Comparison of ENCODE assay signal across 1 cellular context in the genomic region with DNA sequence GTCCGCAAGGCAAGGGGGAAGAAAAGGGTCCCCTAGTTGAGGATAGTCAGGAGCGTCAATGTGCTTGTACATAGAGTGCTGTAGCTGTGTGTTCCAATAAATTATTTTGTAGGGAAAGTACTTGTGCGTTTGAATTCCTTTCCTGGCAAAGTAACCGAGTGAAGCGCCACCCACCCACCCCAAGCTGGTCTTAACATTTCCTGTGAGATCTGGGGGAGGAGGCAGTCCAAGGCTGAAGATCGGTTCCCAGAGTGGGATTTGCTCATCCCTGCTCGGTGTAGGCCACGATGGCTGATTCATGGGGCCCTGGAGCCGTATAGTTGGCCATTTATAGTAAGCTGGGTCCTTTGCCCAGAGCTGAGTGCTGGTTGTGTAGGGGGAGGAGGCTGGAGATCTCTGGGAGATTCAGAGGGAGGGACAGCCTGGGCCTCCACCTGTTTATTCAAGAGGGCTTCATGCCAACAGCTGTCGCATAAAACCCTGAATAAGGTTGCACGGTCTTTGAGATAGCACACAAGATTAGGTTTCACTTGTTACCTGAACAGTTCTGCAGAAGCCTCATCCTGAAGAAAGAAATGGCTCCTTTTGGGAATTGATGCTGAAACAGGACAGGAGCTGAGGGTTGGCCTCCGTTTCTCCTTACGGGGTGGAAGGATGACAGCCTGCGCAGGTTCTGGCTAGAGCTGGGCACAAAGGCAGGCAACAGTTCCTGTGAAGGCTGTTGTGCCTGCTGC.
TF ChIP-seq lines count a peak whose summit lies in the region.

No MANE protein-coding gene starts in this region.

TF ChIP-seq in K562, 482 proteins besides CTCF, POLR2A, EP300 and RAD21 (continued from another document and continues in another):
- TF ChIP-seq, protein P1, sequence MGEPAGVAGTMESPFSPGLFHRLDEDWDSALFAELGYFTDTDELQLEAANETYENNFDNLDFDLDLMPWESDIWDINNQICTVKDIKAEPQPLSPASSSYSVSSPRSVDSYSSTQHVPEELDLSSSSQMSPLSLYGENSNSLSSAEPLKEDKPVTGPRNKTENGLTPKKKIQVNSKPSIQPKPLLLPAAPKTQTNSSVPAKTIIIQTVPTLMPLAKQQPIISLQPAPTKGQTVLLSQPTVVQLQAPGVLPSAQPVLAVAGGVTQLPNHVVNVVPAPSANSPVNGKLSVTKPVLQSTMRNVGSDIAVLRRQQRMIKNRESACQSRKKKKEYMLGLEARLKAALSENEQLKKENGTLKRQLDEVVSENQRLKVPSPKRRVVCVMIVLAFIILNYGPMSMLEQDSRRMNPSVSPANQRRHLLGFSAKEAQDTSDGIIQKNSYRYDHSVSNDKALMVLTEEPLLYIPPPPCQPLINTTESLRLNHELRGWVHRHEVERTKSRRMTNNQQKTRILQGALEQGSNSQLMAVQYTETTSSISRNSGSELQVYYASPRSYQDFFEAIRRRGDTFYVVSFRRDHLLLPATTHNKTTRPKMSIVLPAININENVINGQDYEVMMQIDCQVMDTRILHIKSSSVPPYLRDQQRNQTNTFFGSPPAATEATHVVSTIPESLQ (CRISPR knock-in tag; IDR thresholded peaks at IDR 0.05) = no peak
- TF ChIP-seq, protein P2, sequence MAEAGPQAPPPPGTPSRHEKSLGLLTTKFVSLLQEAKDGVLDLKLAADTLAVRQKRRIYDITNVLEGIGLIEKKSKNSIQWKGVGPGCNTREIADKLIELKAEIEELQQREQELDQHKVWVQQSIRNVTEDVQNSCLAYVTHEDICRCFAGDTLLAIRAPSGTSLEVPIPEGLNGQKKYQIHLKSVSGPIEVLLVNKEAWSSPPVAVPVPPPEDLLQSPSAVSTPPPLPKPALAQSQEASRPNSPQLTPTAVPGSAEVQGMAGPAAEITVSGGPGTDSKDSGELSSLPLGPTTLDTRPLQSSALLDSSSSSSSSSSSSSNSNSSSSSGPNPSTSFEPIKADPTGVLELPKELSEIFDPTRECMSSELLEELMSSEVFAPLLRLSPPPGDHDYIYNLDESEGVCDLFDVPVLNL (CRISPR knock-in tag; IDR thresholded peaks at IDR 0.05; ENCODE audit: low read depth) = no peak
- TF ChIP-seq RUNX1 (IDR thresholded peaks at IDR 0.05; ENCODE audit: low read depth) (no peak), SETDB1 (IDR thresholded peaks at IDR 0.05; ENCODE audit: low read length) (no peak), PYGO2 (tag; IDR thresholded peaks at IDR 0.05) (no peak), ZBTB8A (IDR thresholded peaks at IDR 0.05; ENCODE audit: partially characterized antibody) (no peak), HOXB6 (CRISPR knock-in tag; IDR thresholded peaks at IDR 0.05; ENCODE audit: borderline replicate concordance) (0 out of 2 replicates have a peak, but pooled peaks have one; percentile 34), SRSF3 (IDR thresholded peaks at IDR 0.05; ENCODE audit: insufficient read depth, low read length) (no peak), TSC22D4 (tag; IDR thresholded peaks at IDR 0.05) (no peak), EZH2 (IDR thresholded peaks at IDR 0.05; ENCODE audit: borderline replicate concordance, low read depth, low read length) (no peak), HCFC1 (IDR thresholded peaks at IDR 0.05; ENCODE audit: low read depth, low read length) (no peak), TCF7 (IDR thresholded peaks at IDR 0.05; ENCODE audit: borderline replicate concordance) (no peak), ESRRB (CRISPR knock-in tag; IDR thresholded peaks at IDR 0.05; ENCODE audit: borderline replicate concordance) (peak; percentile 64; the same call in 1 of the 2 replicates), ZNF79 (CRISPR knock-in tag; IDR thresholded peaks at IDR 0.05; ENCODE audit: low read depth) (no peak), RNF2 (IDR thresholded peaks at IDR 0.05) (no peak), ZNF311 (CRISPR knock-in tag; IDR thresholded peaks at IDR 0.05) (no peak), SMC3 (conservative IDR thresholded peaks at IDR 0.05; ENCODE audit: insufficient read depth, low read depth, low read length) (no peak), SMAD3 (CRISPR knock-in tag; conservative IDR thresholded peaks at IDR 0.05) (peak; percentile 75; the same call in 1 of the 2 replicates), MTA1 (IDR thresholded peaks at IDR 0.05; ENCODE audit: borderline replicate concordance) (no peak), KLF16 (IDR thresholded peaks at IDR 0.05) (no peak), ZNF239 (CRISPR knock-in tag; IDR thresholded peaks at IDR 0.05) (no peak), ZNF124 (CRISPR knock-in tag; IDR thresholded peaks at IDR 0.05) (no peak), FIP1L1 (IDR thresholded peaks at IDR 0.05; ENCODE audit: low read depth, low read length, poor library complexity, severe bottlenecking) (no peak), RBFOX2 (IDR thresholded peaks at IDR 0.05; ENCODE audit: low read depth, low read length) (no peak), XRCC3 (IDR thresholded peaks at IDR 0.05) (no peak), ZNF699 (CRISPR knock-in tag; IDR thresholded peaks at IDR 0.05; ENCODE audit: insufficient replicate concordance) (no peak), TCF7L2 (IDR thresholded peaks at IDR 0.05; ENCODE audit: low read depth, low read length) (no peak), PTRF (tag; IDR thresholded peaks at IDR 0.05) (no peak), PML (IDR thresholded peaks at IDR 0.05; ENCODE audit: low read length) (peak; percentile 64; the same call in 1 of the 2 replicates), SRSF1 (IDR thresholded peaks at IDR 0.05; ENCODE audit: low read depth, low read length) (no peak), NCOA6 (IDR thresholded peaks at IDR 0.05) (no peak), ZNF431 (CRISPR knock-in tag; IDR thresholded peaks at IDR 0.05) (no peak), FOXA1 (IDR thresholded peaks at IDR 0.05; ENCODE audit: borderline replicate concordance) (no peak), FOXA3 (CRISPR knock-in tag; conservative IDR thresholded peaks at IDR 0.05 in 1 of 2, IDR thresholded peaks at IDR 0.05 in 1 of 2) (no peak), SRF (CRISPR knock-in tag; IDR thresholded peaks at IDR 0.05) (no peak; a peak in 1 of 4 replicates), ILF3 (IDR thresholded peaks at IDR 0.05; ENCODE audit: borderline replicate concordance) (peak; percentile 85), ZNF507 (tag; conservative IDR thresholded peaks at IDR 0.05) (no peak), CCNT2 (IDR thresholded peaks at IDR 0.05; ENCODE audit: borderline replicate concordance, extremely low read depth, insufficient read length, low read depth, low read length) (no peak), ZNF23 (CRISPR knock-in tag; IDR thresholded peaks at IDR 0.05) (peak; percentile 65; the same call in 1 of the 2 replicates), PPARD (CRISPR knock-in tag; IDR thresholded peaks at IDR 0.05) (no peak), CBX2 (IDR thresholded peaks at IDR 0.05; ENCODE audit: insufficient read depth, low read length, poor library complexity, severe bottlenecking) (no peak), ZNF707 (CRISPR knock-in tag; conservative IDR thresholded peaks at IDR 0.05) (no peak), THRAP3 (IDR thresholded peaks at IDR 0.05; ENCODE audit: borderline replicate concordance) (no peak), TAF1 (IDR thresholded peaks at IDR 0.05; ENCODE audit: control insufficient read depth, extremely low read depth, insufficient read depth, low read length, severe bottlenecking) (no peak), ARID1B (IDR thresholded peaks at IDR 0.05) (no peak)
- TF ChIP-seq, protein P3, sequence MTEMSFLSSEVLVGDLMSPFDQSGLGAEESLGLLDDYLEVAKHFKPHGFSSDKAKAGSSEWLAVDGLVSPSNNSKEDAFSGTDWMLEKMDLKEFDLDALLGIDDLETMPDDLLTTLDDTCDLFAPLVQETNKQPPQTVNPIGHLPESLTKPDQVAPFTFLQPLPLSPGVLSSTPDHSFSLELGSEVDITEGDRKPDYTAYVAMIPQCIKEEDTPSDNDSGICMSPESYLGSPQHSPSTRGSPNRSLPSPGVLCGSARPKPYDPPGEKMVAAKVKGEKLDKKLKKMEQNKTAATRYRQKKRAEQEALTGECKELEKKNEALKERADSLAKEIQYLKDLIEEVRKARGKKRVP (CRISPR knock-in tag; IDR thresholded peaks at IDR 0.05) = peak; percentile 61
- TF ChIP-seq, protein P4, sequence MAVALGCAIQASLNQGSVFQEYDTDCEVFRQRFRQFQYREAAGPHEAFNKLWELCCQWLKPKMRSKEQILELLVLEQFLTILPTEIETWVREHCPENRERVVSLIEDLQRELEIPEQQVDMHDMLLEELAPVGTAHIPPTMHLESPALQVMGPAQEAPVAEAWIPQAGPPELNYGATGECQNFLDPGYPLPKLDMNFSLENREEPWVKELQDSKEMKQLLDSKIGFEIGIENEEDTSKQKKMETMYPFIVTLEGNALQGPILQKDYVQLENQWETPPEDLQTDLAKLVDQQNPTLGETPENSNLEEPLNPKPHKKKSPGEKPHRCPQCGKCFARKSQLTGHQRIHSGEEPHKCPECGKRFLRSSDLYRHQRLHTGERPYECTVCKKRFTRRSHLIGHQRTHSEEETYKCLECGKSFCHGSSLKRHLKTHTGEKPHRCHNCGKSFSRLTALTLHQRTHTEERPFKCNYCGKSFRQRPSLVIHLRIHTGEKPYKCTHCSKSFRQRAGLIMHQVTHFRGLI (CRISPR knock-in tag; IDR thresholded peaks at IDR 0.05) = no peak
- TF ChIP-seq, protein P5, sequence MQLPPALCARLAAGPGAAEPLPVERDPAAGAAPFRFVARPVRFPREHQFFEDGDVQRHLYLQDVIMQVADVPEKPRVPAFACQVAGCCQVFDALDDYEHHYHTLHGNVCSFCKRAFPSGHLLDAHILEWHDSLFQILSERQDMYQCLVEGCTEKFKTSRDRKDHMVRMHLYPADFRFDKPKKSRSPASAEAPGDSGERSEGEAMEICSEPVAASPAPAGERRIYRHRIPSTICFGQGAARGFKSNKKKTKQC (CRISPR knock-in tag; IDR thresholded peaks at IDR 0.05) = no peak
- TF ChIP-seq, protein P6, sequence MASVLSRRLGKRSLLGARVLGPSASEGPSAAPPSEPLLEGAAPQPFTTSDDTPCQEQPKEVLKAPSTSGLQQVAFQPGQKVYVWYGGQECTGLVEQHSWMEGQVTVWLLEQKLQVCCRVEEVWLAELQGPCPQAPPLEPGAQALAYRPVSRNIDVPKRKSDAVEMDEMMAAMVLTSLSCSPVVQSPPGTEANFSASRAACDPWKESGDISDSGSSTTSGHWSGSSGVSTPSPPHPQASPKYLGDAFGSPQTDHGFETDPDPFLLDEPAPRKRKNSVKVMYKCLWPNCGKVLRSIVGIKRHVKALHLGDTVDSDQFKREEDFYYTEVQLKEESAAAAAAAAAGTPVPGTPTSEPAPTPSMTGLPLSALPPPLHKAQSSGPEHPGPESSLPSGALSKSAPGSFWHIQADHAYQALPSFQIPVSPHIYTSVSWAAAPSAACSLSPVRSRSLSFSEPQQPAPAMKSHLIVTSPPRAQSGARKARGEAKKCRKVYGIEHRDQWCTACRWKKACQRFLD (CRISPR knock-in tag; IDR thresholded peaks at IDR 0.05) = no peak
- TF ChIP-seq, protein P7, sequence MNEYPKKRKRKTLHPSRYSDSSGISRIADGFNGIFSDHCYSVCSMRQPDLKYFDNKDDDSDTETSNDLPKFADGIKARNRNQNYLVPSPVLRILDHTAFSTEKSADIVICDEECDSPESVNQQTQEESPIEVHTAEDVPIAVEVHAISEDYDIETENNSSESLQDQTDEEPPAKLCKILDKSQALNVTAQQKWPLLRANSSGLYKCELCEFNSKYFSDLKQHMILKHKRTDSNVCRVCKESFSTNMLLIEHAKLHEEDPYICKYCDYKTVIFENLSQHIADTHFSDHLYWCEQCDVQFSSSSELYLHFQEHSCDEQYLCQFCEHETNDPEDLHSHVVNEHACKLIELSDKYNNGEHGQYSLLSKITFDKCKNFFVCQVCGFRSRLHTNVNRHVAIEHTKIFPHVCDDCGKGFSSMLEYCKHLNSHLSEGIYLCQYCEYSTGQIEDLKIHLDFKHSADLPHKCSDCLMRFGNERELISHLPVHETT (CRISPR knock-in tag; conservative IDR thresholded peaks at IDR 0.05 in 1 of 2, IDR thresholded peaks at IDR 0.05 in 1 of 2) = no peak
- TF ChIP-seq, protein P8, sequence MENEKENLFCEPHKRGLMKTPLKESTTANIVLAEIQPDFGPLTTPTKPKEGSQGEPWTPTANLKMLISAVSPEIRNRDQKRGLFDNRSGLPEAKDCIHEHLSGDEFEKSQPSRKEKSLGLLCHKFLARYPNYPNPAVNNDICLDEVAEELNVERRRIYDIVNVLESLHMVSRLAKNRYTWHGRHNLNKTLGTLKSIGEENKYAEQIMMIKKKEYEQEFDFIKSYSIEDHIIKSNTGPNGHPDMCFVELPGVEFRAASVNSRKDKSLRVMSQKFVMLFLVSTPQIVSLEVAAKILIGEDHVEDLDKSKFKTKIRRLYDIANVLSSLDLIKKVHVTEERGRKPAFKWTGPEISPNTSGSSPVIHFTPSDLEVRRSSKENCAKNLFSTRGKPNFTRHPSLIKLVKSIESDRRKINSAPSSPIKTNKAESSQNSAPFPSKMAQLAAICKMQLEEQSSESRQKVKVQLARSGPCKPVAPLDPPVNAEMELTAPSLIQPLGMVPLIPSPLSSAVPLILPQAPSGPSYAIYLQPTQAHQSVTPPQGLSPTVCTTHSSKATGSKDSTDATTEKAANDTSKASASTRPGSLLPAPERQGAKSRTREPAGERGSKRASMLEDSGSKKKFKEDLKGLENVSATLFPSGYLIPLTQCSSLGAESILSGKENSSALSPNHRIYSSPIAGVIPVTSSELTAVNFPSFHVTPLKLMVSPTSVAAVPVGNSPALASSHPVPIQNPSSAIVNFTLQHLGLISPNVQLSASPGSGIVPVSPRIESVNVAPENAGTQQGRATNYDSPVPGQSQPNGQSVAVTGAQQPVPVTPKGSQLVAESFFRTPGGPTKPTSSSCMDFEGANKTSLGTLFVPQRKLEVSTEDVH (IDR thresholded peaks at IDR 0.05; ENCODE audit: low read depth, partially characterized antibody) = peak; percentile 72
- TF ChIP-seq, protein P9, sequence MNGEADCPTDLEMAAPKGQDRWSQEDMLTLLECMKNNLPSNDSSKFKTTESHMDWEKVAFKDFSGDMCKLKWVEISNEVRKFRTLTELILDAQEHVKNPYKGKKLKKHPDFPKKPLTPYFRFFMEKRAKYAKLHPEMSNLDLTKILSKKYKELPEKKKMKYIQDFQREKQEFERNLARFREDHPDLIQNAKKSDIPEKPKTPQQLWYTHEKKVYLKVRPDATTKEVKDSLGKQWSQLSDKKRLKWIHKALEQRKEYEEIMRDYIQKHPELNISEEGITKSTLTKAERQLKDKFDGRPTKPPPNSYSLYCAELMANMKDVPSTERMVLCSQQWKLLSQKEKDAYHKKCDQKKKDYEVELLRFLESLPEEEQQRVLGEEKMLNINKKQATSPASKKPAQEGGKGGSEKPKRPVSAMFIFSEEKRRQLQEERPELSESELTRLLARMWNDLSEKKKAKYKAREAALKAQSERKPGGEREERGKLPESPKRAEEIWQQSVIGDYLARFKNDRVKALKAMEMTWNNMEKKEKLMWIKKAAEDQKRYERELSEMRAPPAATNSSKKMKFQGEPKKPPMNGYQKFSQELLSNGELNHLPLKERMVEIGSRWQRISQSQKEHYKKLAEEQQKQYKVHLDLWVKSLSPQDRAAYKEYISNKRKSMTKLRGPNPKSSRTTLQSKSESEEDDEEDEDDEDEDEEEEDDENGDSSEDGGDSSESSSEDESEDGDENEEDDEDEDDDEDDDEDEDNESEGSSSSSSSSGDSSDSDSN (IDR thresholded peaks at IDR 0.05; ENCODE audit: borderline replicate concordance in 1 of 2, low read depth in 2 of 2, low read length in 2 of 2) = no peak
